8 cellular contexts compared by ENCODE assay signal in genomic region chr6:11207199-11207968, GRCh38. TPM values are rescaled to one million over a fixed set of nuclear protein-coding genes. Genes with fewer than 3 reads are reported as not detected.
DNase-seq lines count a peak whose midpoint lies in the region; ATAC-seq, FAIRE-seq and TF ChIP-seq lines count a peak whose summit lies in the region.

No MANE protein-coding gene starts in this region.

- peak; percentile 39 for FAIRE-seq in HepG2 (lab: Jason Lieb, UNC)

- intact Hi-C loops in HepG2 (cut with micrococcal nuclease; ENCODE audit: unreplicated experiment) (loop anchor here (1.0 kb wide), 2 partner anchors 11 to 25 kb away; partner anchors contain the start of gene NEDD9), upper lobe of right lung (cut with DNase I) (no loop called here), posterior vena cava (cut with DNase I) (no loop called here)

- ATAC-seq in HepG2: peak; percentile 53
- ATAC-seq in upper lobe of right lung: peak; percentile 90

- peaks cover 100% of the 10 kb centered on the region for H3K4me1 ChIP-seq in HepG2 (ENCODE audit: insufficient read depth, low read length)
- H3K4me1 ChIP-seq in upper lobe of right lung: peaks cover 86% of the 10 kb centered on the region

- TF ChIP-seq RAD21 in HepG2 (CRISPR knock-in tag; IDR thresholded peaks at IDR 0.05): no peak

- peaks cover 93% of the 10 kb centered on the region for H4K20me1 ChIP-seq in HepG2 (ENCODE audit: insufficient read depth, low read length)

- H3K79me2 ChIP-seq in HepG2 (ENCODE audit: insufficient read depth, low read length): peaks cover 97% of the 10 kb centered on the region

- BruUV-seq in HepG2 (replicated peaks; lab: Mats Ljungman, UMichigan): no TSS peak

- H3K9ac ChIP-seq in HepG2 (ENCODE audit: insufficient read depth, low read depth, low read length): peak overlapping the region; percentile 61

- in situ Hi-C loops in T47D (cut with HindIII; ENCODE audit: low pct_unique_long_range_greater_than_20kb, low sequenced_read_pairs): no loop called here
- in situ Hi-C loops in HepG2 (cut with HindIII; ENCODE audit: extremely low pct_ligation_motif_present, low pct_unique_long_range_greater_than_20kb): no loop called here

- TF ChIP-seq POLR2A in HepG2 (IDR thresholded peaks at IDR 0.05; ENCODE audit: insufficient read depth in 1 of 2, low read depth in 2 of 2, low read length in 2 of 2): no peak; a peak in 1 of 4 replicates

- H3K27ac ChIP-seq in KOPT-K1 (ENCODE audit: low read depth, low read length, poor library complexity, severe bottlenecking) (peak overlapping the region; percentile 63), HepG2 (ENCODE audit: extremely low read length, insufficient read depth, low read length) (peak overlapping the region; percentile 68), upper lobe of right lung (peak overlapping the region; percentile 70)

- no peak overlapping the region for H2AFZ ChIP-seq in HepG2 (ENCODE audit: low read length)

- TF ChIP-seq EP300 in HepG2 (IDR thresholded peaks at IDR 0.05; ENCODE audit: low read depth in 2 of 2, low read length in 2 of 2) (peak; percentile 78 to 88), HepG2 (CRISPR knock-in tag; IDR thresholded peaks at IDR 0.05; ENCODE audit: borderline replicate concordance) (peak; percentile 94)

- H3K36me3 ChIP-seq in KOPT-K1 (ENCODE audit: insufficient read depth, low read length) (peaks cover 4% of the 10 kb centered on the region; the same call in 1 of the 2 replicates), HepG2 (replicated peaks in 1 of 2; ENCODE audit: control insufficient read depth in 1 of 2, insufficient read depth in 2 of 2, low read length in 2 of 2) (peaks cover 39 to 87% of the 10 kb centered on the region in 2 experiments), upper lobe of right lung (peaks cover 80% of the 10 kb centered on the region)

- CTCF ChIA-PET in HepG2 (lab: Yijun Ruan, JAX; ENCODE audit: low intra/inter-chr PET ratio, low total read pairs): no interaction called here

- 67% methylated on average over 5 of the region's 5 CpGs for WGBS in HepG2 (ENCODE audit: low lambda C conversion rate)

- POLR2A ChIA-PET in HepG2 (lab: Yijun Ruan, JAX): interaction anchor here (0.7 to 2.9 kb wide), 12 partner anchors 11 to 226 kb away, joined by 3 to 39 read pairs (median 4); partner anchors contain the start of genes NEDD9 and SMIM13

- no peak overlapping the region for H3K4me2 ChIP-seq in HepG2 (ENCODE audit: low read depth, low read length)

- no peak overlapping the region for H3K4me3 ChIP-seq in HepG2 (replicated peaks in 1 of 3; ENCODE audit: insufficient read depth in 1 of 3, low read depth in 2 of 3, low read length in 3 of 3)
- no peak overlapping the region for H3K4me3 ChIP-seq in upper lobe of right lung

- H3K9me3 ChIP-seq in KOPT-K1 (ENCODE audit: insufficient read depth, low read length, poor library complexity, severe bottlenecking) (no peaks in the 10 kb centered on the region), HepG2 (ENCODE audit: low read length) (no peaks in the 10 kb centered on the region), upper lobe of right lung (no peaks in the 10 kb centered on the region)

- H3K27me3 ChIP-seq in HepG2 (ENCODE audit: control insufficient read depth in 1 of 2, insufficient read depth in 2 of 2, low read length in 2 of 2) (no peaks in the 10 kb centered on the region), upper lobe of right lung (no peaks in the 10 kb centered on the region)

- TF ChIP-seq CTCF in HepG2 (CRISPR knock-in tag; IDR thresholded peaks at IDR 0.05): no peak
- no peak for TF ChIP-seq CTCF in upper lobe of right lung (IDR thresholded peaks at IDR 0.05)

- peak; percentile 78 for DNase-seq in AG08395 (ENCODE audit: low spot score)
- peak; percentile 55 to 84 for DNase-seq in T47D (ENCODE audit: low read depth in 1 of 2, low spot score in 1 of 2)
- DNase-seq in HepG2 (ENCODE audit: low spot score): peak; percentile 98
- no peak for DNase-seq in upper lobe of right lung
- no peak for DNase-seq in HUDEP-2 (lab: John Stamatoyannopoulos, UW; ENCODE audit: unreplicated experiment in 76 of 76)
- no peak for DNase-seq in NCI-H1930 (lab: John Stamatoyannopoulos, UW)
- DNase-seq in posterior vena cava (ENCODE audit: low spot score): no peak

TF ChIP-seq in HepG2, 621 proteins besides CTCF, POLR2A, EP300 and RAD21 (continues in another document):
- TF ChIP-seq ARID2 (CRISPR knock-in tag; IDR thresholded peaks at IDR 0.05; ENCODE audit: borderline replicate concordance): 0 out of 2 replicates have a peak, but pooled peaks have one; percentile 67
- TF ChIP-seq ZC3H13 (CRISPR knock-in tag; IDR thresholded peaks at IDR 0.05): no peak
- peak; percentile 52 for TF ChIP-seq ZNF644 (CRISPR knock-in tag; IDR thresholded peaks at IDR 0.05; ENCODE audit: low read depth)
- TF ChIP-seq SKI (IDR thresholded peaks at IDR 0.05; ENCODE audit: partially characterized antibody): peak; percentile 96
- 0 out of 2 replicates have a peak, but pooled peaks have one; percentile 50 for TF ChIP-seq TFE3 (CRISPR knock-in tag; IDR thresholded peaks at IDR 0.05)
- 0 out of 2 replicates have a peak, but pooled peaks have one; percentile 42 for TF ChIP-seq HNF1A (IDR thresholded peaks at IDR 0.05; ENCODE audit: low read depth)
- peak; percentile 74; the same call in 1 of the 2 replicates for TF ChIP-seq HNF1A (CRISPR knock-in tag; IDR thresholded peaks at IDR 0.05; ENCODE audit: borderline replicate concordance)
- TF ChIP-seq ZBTB20 (CRISPR knock-in tag; IDR thresholded peaks at IDR 0.05; ENCODE audit: borderline replicate concordance, low read depth): peak; percentile 87

RNA-seq across cellular contexts. Expression of gene NEDD9, which starts 25.1 kb away (rescaled TPM):
- total RNA-seq in HepG2 (2016; rRNA removed; fragmentation: Illumina TruSeq; extraction: Trizol): 27.1 and 31.4 TPM in 2 replicates
- 3.1 and 3.2 TPM in 2 replicates for total RNA-seq in HepG2 (2016; cell fraction: cytosol; rRNA removed; fragmentation: Illumina TruSeq; extraction: Trizol; ENCODE audit: low read depth)
- total RNA-seq in HepG2 (2016; cell fraction: insoluble cytoplasmic fraction; rRNA removed; fragmentation: Illumina TruSeq; extraction: Trizol): 25.2 and 29.8 TPM in 2 replicates
- 11.6 and 12.3 TPM in 2 replicates for total RNA-seq in HepG2 (2016; cell fraction: membrane; rRNA removed; fragmentation: Illumina TruSeq; extraction: Trizol)
- 24.2 and 25.4 TPM in 2 replicates for total RNA-seq in HepG2 (2016; cell fraction: nucleus; rRNA removed; fragmentation: Illumina TruSeq; extraction: Trizol)
- polyA plus RNA-seq in HepG2 (2011; rRNA removed): 363 and 389 TPM in 2 replicates
- polyA plus RNA-seq in HepG2 (2011; cell fraction: cytosol; rRNA removed): 249 and 284 TPM in 2 replicates
- 241 and 254 TPM in 2 replicates for polyA plus RNA-seq in HepG2 (2011; cell fraction: nucleus; rRNA removed)
- 141 and 166 TPM in 2 replicates for polyA plus RNA-seq in HepG2 (2012)
- polyA plus RNA-seq in HepG2 (2016; cell fraction: cytosol; fragmentation: Illumina TruSeq; extraction: Trizol; ENCODE audit: low read depth): 1.5 and 2.0 TPM in 2 replicates
- 26.5 and 29.0 TPM in 2 replicates for polyA plus RNA-seq in HepG2 (2016; cell fraction: insoluble cytoplasmic fraction; fragmentation: Illumina TruSeq; extraction: Trizol; ENCODE audit: low read depth)
- 4.0 and 4.8 TPM in 2 replicates for polyA plus RNA-seq in HepG2 (2016; cell fraction: membrane; fragmentation: Illumina TruSeq; extraction: Trizol; ENCODE audit: low read depth)
- 28.0 and 29.7 TPM in 2 replicates for polyA plus RNA-seq in HepG2 (2016; cell fraction: nucleus; fragmentation: Illumina TruSeq; extraction: Trizol; ENCODE audit: insufficient read depth, low read depth)
- 3.4 and 577 TPM in 2 replicates for polyA minus RNA-seq in HepG2 (2011; rRNA and poly(A)+ RNA removed; ENCODE audit: low replicate concordance)
- 263 and 295 TPM in 2 replicates for polyA minus RNA-seq in HepG2 (2011; cell fraction: cytosol; rRNA and poly(A)+ RNA removed)
- 268 and 334 TPM in 2 replicates for polyA minus RNA-seq in HepG2 (2011; cell fraction: nucleus; rRNA and poly(A)+ RNA removed)
- 194 TPM for total RNA-seq in upper lobe of right lung
- total RNA-seq in posterior vena cava: 100 to 1,000 TPM; 105 to 166 TPM

Comparison
In these comparisons a context has a peak if more than half of its experiments do, and no peak if none do; other contexts are left out.
1. DNase-seq: peak in AG08395 (single experiment), T47D (2 of 2) and HepG2 (single experiment); none in upper lobe of right lung (single experiment), HUDEP-2 (0 of 76), NCI-H1930 (0 of 2) and posterior vena cava (single experiment).
2. Peak in every context shown above with its lines, with median percentiles within 50 percentile points of each other: H3K27ac ChIP-seq.